In genomic region chr14:37246427-37246829, GRCh38 we compare ENCODE assay signal across 8 cellular contexts.
DNase-seq lines count a peak whose midpoint lies in the region; ATAC-seq and TF ChIP-seq lines count a peak whose summit lies in the region.

No MANE protein-coding gene starts in this region.

- peak; percentile 55 for TF ChIP-seq CTCF in GM20000 (IDR thresholded peaks at IDR 0.05; ENCODE audit: extremely low read depth, missing control alignments)

- ATAC-seq in HG02623 (IDR thresholded peaks at IDR 0.05; ENCODE audit: unreplicated experiment): no peak

- DNase-seq in CD1c-positive myeloid dendritic cell (ENCODE audit: extremely low spot score) (peak; percentile 44), GM20000 (ENCODE audit: low spot score) (peak; percentile 12), NCI-H2171 (lab: John Stamatoyannopoulos, UW) (peak; percentile 37), astrocyte of the hippocampus (ENCODE audit: low read depth, low spot score) (peak; percentile 54), kidney tubule cell (ENCODE audit: low spot score) (peak; percentile 51), activated T-cell treated with anti-CD3 and anti-CD28 coated beads for 4 hours (no peak), activated gamma-delta T cell (lab: John Stamatoyannopoulos, UW) (no peak)

Comparison
In these comparisons a context has a peak if more than half of its experiments do, and no peak if none do; other contexts are left out.
1. DNase-seq: peak in CD1c-positive myeloid dendritic cell (single experiment), GM20000 (single experiment), NCI-H2171 (single experiment), astrocyte of the hippocampus (single experiment) and kidney tubule cell (single experiment); none in activated T-cell treated with anti-CD3 and anti-CD28 coated beads for 4 hours (single experiment) and activated gamma-delta T cell (single experiment).